17 cellular contexts compared by ENCODE assay signal in the genomic region with DNA sequence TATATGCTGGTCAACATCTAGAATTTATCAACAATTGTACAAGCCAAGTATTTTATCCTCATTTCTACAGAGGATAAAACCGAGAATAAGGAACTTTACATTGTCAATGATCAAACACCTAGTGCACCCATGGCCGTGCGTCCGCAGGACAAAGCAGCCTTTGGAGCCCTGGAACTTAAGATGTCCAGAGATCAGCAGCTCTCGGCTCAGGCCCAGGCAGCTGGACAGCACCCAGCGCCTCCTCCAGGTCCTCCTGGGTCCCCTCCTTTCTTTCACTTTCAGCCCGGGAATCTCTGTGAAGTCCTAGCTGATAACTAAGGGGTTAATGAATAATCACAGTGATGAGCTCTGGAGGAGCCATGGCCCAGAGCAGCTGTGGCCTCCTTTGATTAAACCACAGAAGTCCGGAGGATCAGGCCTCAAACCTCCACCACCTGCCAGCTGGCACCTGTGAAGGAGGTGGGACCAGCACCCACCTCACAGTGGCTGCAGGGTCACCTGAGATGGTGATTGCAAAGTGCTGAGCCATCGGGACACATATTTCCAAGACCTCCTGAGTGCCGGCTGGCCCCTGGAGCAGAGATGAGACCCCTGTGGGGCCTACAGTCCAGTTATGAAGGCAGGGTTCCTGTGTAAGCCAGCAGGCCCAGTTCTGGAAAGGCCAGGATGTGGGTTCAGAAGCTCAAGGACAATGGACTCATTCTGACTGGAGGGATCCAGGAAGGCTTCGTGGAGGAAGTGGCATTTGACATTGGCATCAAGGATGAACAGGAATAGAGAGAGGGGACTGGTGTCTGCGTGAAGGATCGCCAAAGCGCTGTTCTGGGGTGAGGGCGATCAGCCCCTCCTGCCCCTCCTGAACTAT. TPM values are rescaled to one million over a fixed set of nuclear protein-coding genes. Genes with fewer than 3 reads are reported as not detected.
DNase-seq lines count a peak whose midpoint lies in the region; ATAC-seq and TF ChIP-seq lines count a peak whose summit lies in the region.
"Had no signal": no experiment of that assay in that cellular context is flagged by ENCODE, and none has a peak within 500 bp of the region (broad histone marks: within the 10 kb centered on the region; RNA-seq: fewer than 3 reads in every experiment).

No MANE protein-coding gene starts in this region.

- TF ChIP-seq EP300 in sigmoid colon (IDR thresholded peaks at IDR 0.05) = no peak

- H3K4me1 ChIP-seq in Panc1 (ENCODE audit: control insufficient read depth, insufficient read depth, low read length) (peaks cover 64% of the 10 kb centered on the region), sigmoid colon (peaks cover 0 to 32% (median 27%) of the 10 kb centered on the region in 4 donors), SJCRH30 (peaks cover 15% of the 10 kb centered on the region)
- H3K4me1 ChIP-seq: lower lobe of right lung, psoas muscle had no signal

- H3K27ac ChIP-seq in Panc1 (ENCODE audit: low read length) (peak overlapping the region; percentile 74), sigmoid colon (no peak overlapping the region), SJCRH30 (no peak overlapping the region)
- H3K27ac ChIP-seq: lower lobe of right lung, psoas muscle had no signal

- no peaks in the 10 kb centered on the region for H3K36me3 ChIP-seq in Panc1 (ENCODE audit: control insufficient read depth, insufficient read depth, low read length)
- H3K36me3 ChIP-seq in sigmoid colon = no peaks in the 10 kb centered on the region
- no peaks in the 10 kb centered on the region for H3K36me3 ChIP-seq in SJCRH30
- H3K36me3 ChIP-seq: lower lobe of right lung had no signal

- TF ChIP-seq CTCF in Panc1 (IDR thresholded peaks at IDR 0.05) = no peak
- TF ChIP-seq CTCF in sigmoid colon (IDR thresholded peaks at IDR 0.05) = no peak
- no peak for TF ChIP-seq CTCF in CD14-positive monocyte (IDR thresholded peaks at IDR 0.05)

- peaks cover 12% of the 10 kb centered on the region for H3K4me1 Mint-ChIP-seq in CD14-positive monocyte

- no TSS peak for BruUV-seq in Panc1 (replicated peaks; lab: Mats Ljungman, UMichigan)

- H3K27ac Mint-ChIP-seq in CD14-positive monocyte = no peak overlapping the region
- H3K27ac Mint-ChIP-seq: activated T-cell treated with anti-CD3 and anti-CD28 coated beads, Interleukin-2, amount 50 U/mL, for 72 hours; stimulated activated naive CD8-positive, alpha-beta T cell treated with anti-CD3 and anti-CD28 coated beads, Interleukin-15, amount 100 ng/mL, for 72 hours had no signal

- H3K27me3 Mint-ChIP-seq in CD14-positive monocyte (ENCODE audit: low read depth in 3 of 3) = peaks cover 23 to 56% (median 25%) of the 10 kb centered on the region in 3 donors

- H3K27me3 ChIP-seq in Panc1 (ENCODE audit: control insufficient read depth, insufficient read depth, low read length) (no peaks in the 10 kb centered on the region), sigmoid colon (peaks cover 0 to 50% (median 14%) of the 10 kb centered on the region in 3 donors), SJCRH30 (peaks cover 28% of the 10 kb centered on the region)

- H3K9me3 ChIP-seq in Panc1 (ENCODE audit: control insufficient read depth, insufficient read depth, low read depth, low read length) (no peaks in the 10 kb centered on the region), sigmoid colon (no peaks in the 10 kb centered on the region), SJCRH30 (replicated peaks) (no peaks in the 10 kb centered on the region)
- H3K9me3 ChIP-seq: lower lobe of right lung, psoas muscle had no signal

- 45 to 65% methylated on average over 15 of the region's 15 CpGs for WGBS in sigmoid colon, 2 donors

- no peak for TF ChIP-seq POLR2A in sigmoid colon (IDR thresholded peaks at IDR 0.05)

- no peak overlapping the region for H3K4me3 ChIP-seq in Panc1 (ENCODE audit: low read depth in 2 of 2, low read length in 2 of 2)
- H3K4me3 ChIP-seq in sigmoid colon = no peak overlapping the region
- H3K4me3 ChIP-seq in SJCRH30 = no peak overlapping the region
- H3K4me3 ChIP-seq: GM12878, lower lobe of right lung, psoas muscle had no signal

- H3K4me3 Mint-ChIP-seq in CD14-positive monocyte = peak overlapping the region in 1 of 2 donors; percentile 60
- H3K4me3 Mint-ChIP-seq: activated T-cell treated with anti-CD3 and anti-CD28 coated beads, Interleukin-2, amount 50 U/mL, for 72 hours; naive B cell; stimulated activated naive CD8-positive, alpha-beta T cell treated with anti-CD3 and anti-CD28 coated beads, Interleukin-15, amount 100 ng/mL, for 72 hours had no signal

- in situ Hi-C loops in Panc1 (cut with HindIII; ENCODE audit: low pct_unique_long_range_greater_than_20kb, low sequenced_read_pairs) = no loop called here

- H3K36me3 Mint-ChIP-seq in CD14-positive monocyte = no peaks in the 10 kb centered on the region

- intact Hi-C loops in Panc1 (cut with micrococcal nuclease; ENCODE audit: unreplicated experiment) (no loop called here), sigmoid colon (cut with DNase I) (no loop called here), CD14-positive monocyte (cut with micrococcal nuclease) (no loop called here)

- peaks cover 0 to 5% (median 2%) of the 10 kb centered on the region in 7 donors for H3K9me3 Mint-ChIP-seq in CD14-positive monocyte
- H3K9me3 Mint-ChIP-seq: activated T-cell treated with anti-CD3 and anti-CD28 coated beads, Interleukin-2, amount 50 U/mL, for 72 hours; stimulated activated naive CD8-positive, alpha-beta T cell treated with anti-CD3 and anti-CD28 coated beads, Interleukin-15, amount 100 ng/mL, for 72 hours had no signal

- ATAC-seq in Panc1 (no peak), GM21825 (IDR thresholded peaks at IDR 0.05; ENCODE audit: unreplicated experiment) (no peak)
- ATAC-seq: lower lobe of right lung, psoas muscle had no signal

- POLR2A ChIA-PET in Panc1 (lab: Charles Lee) = no interaction called here

- DNase-seq in activated naive CD4-positive, alpha-beta T cell treated with Interleukin-2 at 50 U/mL for 16 hours = peak; percentile 1
- DNase-seq in activated naive CD4-positive, alpha-beta T cell (lab: John Stamatoyannopoulos, UW) = no peak
- DNase-seq in Panc1 (ENCODE audit: low read depth, low spot score) = no peak
- peak; percentile 75 for DNase-seq in glomerular visceral epithelial cell (ENCODE audit: extremely low spot score)
- peak; percentile 37 for DNase-seq in sigmoid colon
- no peak for DNase-seq in CD14-positive monocyte (ENCODE audit: low spot score)
- no peak for DNase-seq in SJCRH30
- DNase-seq: amygdala, foreskin melanocyte, naive B cell, NCI-H1417 treated with DMSO at 0.1 percent for 48 hours had no signal

- CTCF ChIA-PET in Panc1 (lab: Charles Lee) = no interaction called here

RNA-seq across cellular contexts. Expression of gene SAMD11, which starts 11.6 kb away (rescaled TPM):
- 51.8 TPM for total RNA-seq in Panc1 (2021; ENCODE audit: unreplicated experiment)
- polyA plus RNA-seq in Panc1 (2012; ENCODE audit: insufficient read length) = 50.7 TPM
- total RNA-seq in sigmoid colon = 1 to 10 TPM; 2.1 to 4.6 (median 4.2) TPM
- 1 to 10 TPM in 2 of 3 donors, under 1 TPM in 1; 0.60 to 4.9 (median 3.7) TPM for polyA plus RNA-seq in sigmoid colon
- polyA plus RNA-seq in CD14-positive monocyte = not detected
- 39.0 and 39.2 TPM in 2 replicates for total RNA-seq in SJCRH30 (2014; rRNA removed; shearing (Covaris generic))
- total RNA-seq: GM12878 had no signal

RNA-seq across cellular contexts. Expression of gene NOC2L, which starts 46.9 kb away (rescaled TPM):
- total RNA-seq in Panc1 (2021; ENCODE audit: unreplicated experiment) (193 TPM), sigmoid colon (10 to 100 TPM; 26.0 to 32.6 (median 27.8) TPM)
- polyA plus RNA-seq in Panc1 (2012; ENCODE audit: insufficient read length) = 179 TPM
- polyA plus RNA-seq in sigmoid colon (10 to 100 TPM; 25.4 to 81.6 (median 25.8) TPM), CD14-positive monocyte (10 to 100 TPM; 34.5 to 35.8 TPM)
- 147 and 150 TPM in 2 replicates for total RNA-seq in SJCRH30 (2014; rRNA removed; shearing (Covaris generic))

RNA-seq across cellular contexts. Expression of gene KLHL17, which starts 48.3 kb away (rescaled TPM):
- total RNA-seq in Panc1 (2021; ENCODE audit: unreplicated experiment) (58.8 TPM), sigmoid colon (10 to 100 TPM in 1 of 4 donors, 1 to 10 TPM in 3; 4.5 to 10.5 (median 5.1) TPM)
- 82.0 TPM for polyA plus RNA-seq in Panc1 (2012; ENCODE audit: insufficient read length)
- polyA plus RNA-seq in sigmoid colon (10 to 100 TPM in 1 of 3 donors, 1 to 10 TPM in 1, under 1 TPM in 1; 0.69 to 10.8 (median 1.2) TPM), CD14-positive monocyte (under 1 TPM; 0.31 to 0.71 TPM)
- total RNA-seq in SJCRH30 (2014; rRNA removed; shearing (Covaris generic)) = 8.4 and 15.1 TPM in 2 replicates

RNA-seq across cellular contexts. Expression of gene PLEKHN1, which starts 54.2 kb away (rescaled TPM):
- 9.8 TPM for total RNA-seq in Panc1 (2021; ENCODE audit: unreplicated experiment)
- polyA plus RNA-seq in Panc1 (2012; ENCODE audit: insufficient read length) = 12.0 TPM
- total RNA-seq in sigmoid colon = not detected
- 1 to 10 TPM in 1 of 3 donors, under 1 TPM in 1, not detected in 1; 0.46 to 1.5 TPM for polyA plus RNA-seq in sigmoid colon
- polyA plus RNA-seq in CD14-positive monocyte = under 1 TPM; 0.21 to 0.62 TPM
- total RNA-seq in SJCRH30 (2014; rRNA removed; shearing (Covaris generic)) = 0.04 and 0.05 TPM in 2 replicates
- total RNA-seq: psoas muscle had no signal

Comparison
In these comparisons a context has a peak if more than half of its experiments do, and no peak if none do; other contexts are left out.
1. DNase-seq: peak in activated naive CD4-positive, alpha-beta T cell treated with Interleukin-2 at 50 U/mL for 16 hours (single experiment), glomerular visceral epithelial cell (single experiment) and sigmoid colon (single experiment); none in activated naive CD4-positive, alpha-beta T cell (0 of 4), Panc1 (single experiment), CD14-positive monocyte (single experiment) and SJCRH30 (0 of 2).